19 cellular contexts compared by ENCODE assay signal in the genomic region with DNA sequence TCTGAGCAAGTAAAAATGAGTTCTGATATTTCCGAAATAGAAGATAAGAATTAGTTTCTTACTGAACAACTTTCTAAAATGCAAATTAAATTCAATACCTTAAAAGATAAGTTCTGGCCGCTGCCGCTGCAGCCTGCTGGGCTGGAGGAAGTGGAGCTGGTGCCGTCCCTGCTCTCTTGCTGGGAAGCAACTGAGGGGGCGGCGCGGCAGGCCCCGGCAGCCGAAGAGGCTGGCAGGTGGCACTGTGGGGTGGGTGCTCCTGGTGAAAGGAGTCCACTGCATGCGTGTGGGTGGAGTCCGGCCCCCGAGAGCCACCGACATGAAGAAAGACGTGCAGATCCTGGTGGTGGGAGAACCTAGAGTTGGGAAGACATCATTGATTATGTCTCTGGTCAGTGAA.
"Had no signal": no experiment of that assay in that cellular context is flagged by ENCODE, and none has a peak within 500 bp of the region (broad histone marks: within the 10 kb centered on the region; RNA-seq: fewer than 3 reads in every experiment).

No MANE protein-coding gene starts in this region.

- H3K27ac ChIP-seq: epithelial cell of prostate, heart right ventricle, prostate gland, upper lobe of left lung had no signal

- FAIRE-seq: bronchial epithelial cell had no signal

- H3K27me3 ChIP-seq: heart right ventricle, upper lobe of left lung had no signal

- ATAC-seq: heart right ventricle, left lobe of liver had no signal

- H3K9me3 ChIP-seq: heart right ventricle, prostate gland had no signal

- H3K4me3 ChIP-seq: heart right ventricle, lung, prostate gland, upper lobe of left lung had no signal

- DNase-seq: activated B cell treated with CpG ODN at 0.5 μM for 24 hours; activated CD4-positive, alpha-beta memory T cell treated with anti-CD3 and anti-CD28 coated beads for 36 hours; activated CD4-positive, alpha-beta T cell treated with anti-CD3 and anti-CD28 coated beads for 48 hours; activated naive CD4-positive, alpha-beta T cell treated with Interleukin-2 at 50 U/mL for 16 hours; activated naive CD8-positive, alpha-beta T cell treated with anti-CD3 and anti-CD28 coated beads for 36 hours; activated T-cell treated with anti-CD3 and anti-CD28 coated beads, Interleukin-2, amount 50 U/mL, for 48 hours; cortex of kidney; heart right ventricle; naive B cell; nucleus accumbens; stimulated activated CD4-positive, alpha-beta T cell treated with anti-CD3 and anti-CD28 coated beads, Interleukin-4, amount 100 ng/mL, for 1 hour; stimulated activated naive CD4-positive, alpha-beta T cell treated with Interleukin-2 at 50 U/mL for 16 hours; T-helper 9 cell had no signal

- H3K36me3 ChIP-seq: heart right ventricle, prostate gland, upper lobe of left lung had no signal

- H3K4me1 ChIP-seq: heart right ventricle, prostate gland, upper lobe of left lung had no signal
